Comparison of ENCODE assay signal across 1 cellular context in genomic region chr11:117932426-117932825, GRCh38.
TF ChIP-seq lines count a peak whose summit lies in the region.

No MANE protein-coding gene starts in this region.

TF ChIP-seq in K562, 482 proteins besides CTCF, POLR2A, EP300 and RAD21:
- TF ChIP-seq ATF3 (IDR thresholded peaks at IDR 0.05) = peak; percentile 30; the same call in 1 of the 2 replicates
- TF ChIP-seq ATF3 (CRISPR knock-in tag; conservative IDR thresholded peaks at IDR 0.05) = no peak
- no peak for TF ChIP-seq RBM25 (IDR thresholded peaks at IDR 0.05; ENCODE audit: low read depth, low read length, severe bottlenecking)
- no peak for TF ChIP-seq ZBTB7A (IDR thresholded peaks at IDR 0.05; ENCODE audit: borderline replicate concordance, control insufficient read depth, low read depth, low read length)
- TF ChIP-seq ZKSCAN3 (CRISPR knock-in tag; IDR thresholded peaks at IDR 0.05) = no peak
